In genomic region chrX:15854712-15855561, GRCh38 we compare ENCODE assay signal across 1 cellular context.
TF ChIP-seq lines count a peak whose summit lies in the region.

Gene AP1S2, minus strand, starts transcription at chrX:15854813. Its CDS starts 2,289 bp downstream, at chrX:15852524.

TF ChIP-seq in K562, 482 proteins besides CTCF, POLR2A, EP300 and RAD21 (continued from another document and continues in another):
- TF ChIP-seq THAP7 (CRISPR knock-in tag; IDR thresholded peaks at IDR 0.05) = no peak
- TF ChIP-seq ARID3B (CRISPR knock-in tag; IDR thresholded peaks at IDR 0.05; ENCODE audit: borderline replicate concordance) = no peak
- TF ChIP-seq ZNF282 (CRISPR knock-in tag; IDR thresholded peaks at IDR 0.05) = no peak
- TF ChIP-seq POLR2H (tag; IDR thresholded peaks at IDR 0.05; ENCODE audit: low read depth) = peak; percentile 29; the same call in 1 of the 2 replicates
- TF ChIP-seq JUNB (CRISPR knock-in tag; conservative IDR thresholded peaks at IDR 0.05) = no peak
- no peak for TF ChIP-seq SAP30 (IDR thresholded peaks at IDR 0.05; ENCODE audit: borderline replicate concordance, insufficient read depth, low read depth, low read length, poor library complexity, severe bottlenecking)
- TF ChIP-seq SP2 (IDR thresholded peaks at IDR 0.05; ENCODE audit: extremely low read depth, low read depth, low read length, poor library complexity, severe bottlenecking) = peak; percentile 11
- peak; percentile 22; the same call in 1 of the 2 replicates for TF ChIP-seq ELF4 (CRISPR knock-in tag; IDR thresholded peaks at IDR 0.05)
- TF ChIP-seq NR1H2 (CRISPR knock-in tag; IDR thresholded peaks at IDR 0.05) = no peak
- no peak for TF ChIP-seq DPF2 (IDR thresholded peaks at IDR 0.05)
- no peak for TF ChIP-seq KHSRP (IDR thresholded peaks at IDR 0.05)
- no peak for TF ChIP-seq CBX5 (IDR thresholded peaks at IDR 0.05; ENCODE audit: borderline replicate concordance, low read depth)
- TF ChIP-seq MEF2D (tag; conservative IDR thresholded peaks at IDR 0.05; ENCODE audit: low read depth) = no peak
- TF ChIP-seq XRCC4 (IDR thresholded peaks at IDR 0.05; ENCODE audit: extremely low read depth, insufficient read depth, insufficient read length) = no peak
- TF ChIP-seq CREB3L1 (IDR thresholded peaks at IDR 0.05; ENCODE audit: borderline replicate concordance, low read depth) = peak; percentile 76
- TF ChIP-seq ID3 (CRISPR knock-in tag; IDR thresholded peaks at IDR 0.05) = no peak
- TF ChIP-seq ID3 (tag; IDR thresholded peaks at IDR 0.05) = no peak; the same call in 1 of the 2 replicates
- peak; percentile 54 for TF ChIP-seq E2F1 (CRISPR knock-in tag; IDR thresholded peaks at IDR 0.05)
- TF ChIP-seq ZBTB11 (CRISPR knock-in tag; IDR thresholded peaks at IDR 0.05) = peak in 1 of 3 experiments; percentile 66; a peak in 1 of 6 replicates
- TF ChIP-seq ZNF24 (IDR thresholded peaks at IDR 0.05) = 0 out of 2 replicates have a peak, but pooled peaks have one; percentile 10
- no peak for TF ChIP-seq ATF2 (CRISPR knock-in tag; IDR thresholded peaks at IDR 0.05)
- TF ChIP-seq ARID4B (CRISPR knock-in tag; IDR thresholded peaks at IDR 0.05) = 0 out of 2 replicates have a peak, but pooled peaks have one; percentile 26
- TF ChIP-seq SIN3B (IDR thresholded peaks at IDR 0.05; ENCODE audit: low read depth) = no peak
- TF ChIP-seq ZNF133 (CRISPR knock-in tag; IDR thresholded peaks at IDR 0.05) = no peak
- no peak for TF ChIP-seq NCOA6 (IDR thresholded peaks at IDR 0.05)
- TF ChIP-seq MCM3 (IDR thresholded peaks at IDR 0.05) = no peak
- no peak for TF ChIP-seq LCOR (CRISPR knock-in tag; IDR thresholded peaks at IDR 0.05)
- no peak for TF ChIP-seq CBX3 (IDR thresholded peaks at IDR 0.05; ENCODE audit: borderline replicate concordance in 1 of 2, low read length in 2 of 2)
- no peak for TF ChIP-seq SNAPC5 (CRISPR knock-in tag; IDR thresholded peaks at IDR 0.05)
- TF ChIP-seq ETV1 (tag; conservative IDR thresholded peaks at IDR 0.05; ENCODE audit: low read depth) = peak; percentile 46; the same call in 1 of the 2 replicates
- TF ChIP-seq E2F6 (IDR thresholded peaks at IDR 0.05; ENCODE audit: borderline replicate concordance in 1 of 2, extremely low read depth in 1 of 2, insufficient read depth in 1 of 2, insufficient read length in 1 of 2, low read depth in 1 of 2, low read length in 1 of 2, poor library complexity in 1 of 2, severe bottlenecking in 1 of 2) = peak; percentile 82 to 85
- peak; percentile 72 to 85 for TF ChIP-seq MNT (conservative IDR thresholded peaks at IDR 0.05)
- TF ChIP-seq PHF8 (IDR thresholded peaks at IDR 0.05; ENCODE audit: borderline replicate concordance, low read length) = peak; percentile 65; the same call in 1 of the 2 replicates
- TF ChIP-seq USF1 (CRISPR knock-in tag; IDR thresholded peaks at IDR 0.05) = peak; percentile 92
- no peak for TF ChIP-seq MAFF (IDR thresholded peaks at IDR 0.05; ENCODE audit: low read length)
- no peak for TF ChIP-seq C11orf30 (IDR thresholded peaks at IDR 0.05; ENCODE audit: low read depth)
- TF ChIP-seq CREB3 (tag; conservative IDR thresholded peaks at IDR 0.05; ENCODE audit: low read depth) = no peak
- peak; percentile 92 for TF ChIP-seq SPI1 (IDR thresholded peaks at IDR 0.05; ENCODE audit: borderline replicate concordance, low read depth, low read length)
- TF ChIP-seq ZNF586 (CRISPR knock-in tag; conservative IDR thresholded peaks at IDR 0.05) = no peak
